ENCODE assay signal across 8 cellular contexts in genomic region chr13:26929971-26930730, GRCh38.
A peak's percentile ranks its signal among the peaks of the same experiment; 100 is the strongest.
DNase-seq lines count a peak whose midpoint lies in the region; ATAC-seq, FAIRE-seq and TF ChIP-seq lines count a peak whose summit lies in the region.

No MANE protein-coding gene starts in this region.

- H3K9me3 ChIP-seq in mucosa of descending colon, result no peaks in the 10 kb centered on the region

- no peaks in the 10 kb centered on the region for H3K36me3 ChIP-seq in mucosa of descending colon (ENCODE audit: low read depth)

- H3K4me1 ChIP-seq in mucosa of descending colon (ENCODE audit: low read depth), result no peaks in the 10 kb centered on the region

- FAIRE-seq in G401.6 (lab: Jason Lieb, UNC), result peak; percentile 44

- H3K4me3 ChIP-seq in mucosa of descending colon, result no peak overlapping the region

- intact Hi-C loops in mucosa of descending colon (cut with DNase I, micrococcal nuclease), result no loop called here

- ATAC-seq in mucosa of descending colon, result peak; percentile 85
- ATAC-seq in GM19328 (IDR thresholded peaks at IDR 0.05; ENCODE audit: unreplicated experiment), result no peak

- DNase-seq in HUDEP-2 (lab: John Stamatoyannopoulos, UW; ENCODE audit: unreplicated experiment in 76 of 76), result peak in 61 of 76 experiments; percentile 2 to 62 (median 28)
- DNase-seq in NOMO-1 treated with DMSO at 0.1 percent for 48 hours (lab: John Stamatoyannopoulos, UW; ENCODE audit: unreplicated experiment), result peak; percentile 61
- peak; percentile 35 for DNase-seq in activated CD8-positive, alpha-beta memory T cell treated with anti-CD3 and anti-CD28 coated beads, Interleukin-2, amount 50 U/mL, for 24 hours (ENCODE audit: extremely low read depth)
- peak; percentile 63 for DNase-seq in epidermal melanocyte (ENCODE audit: insufficient read length, low spot score)
- peak in 2 of 3 donors; percentile 72 to 73 for DNase-seq in mucosa of descending colon
- DNase-seq in stimulated activated CD8-positive, alpha-beta memory T cell treated with anti-CD3 and anti-CD28 coated beads, Interleukin-4, amount 100 ng/mL, for 24 hours (ENCODE audit: low read depth), result peak; percentile 57

- TF ChIP-seq CTCF in mucosa of descending colon (IDR thresholded peaks at IDR 0.05), result peak; percentile 89
